Comparison of ENCODE assay signal across 18 cellular contexts in genomic region chr11:121566279-121567168, GRCh38.
DNase-seq lines count a peak whose midpoint lies in the region; ATAC-seq, FAIRE-seq and TF ChIP-seq lines count a peak whose summit lies in the region.
"Had no signal": no experiment of that assay in that cellular context is flagged by ENCODE, and none has a peak within 500 bp of the region (broad histone marks: within the 10 kb centered on the region; RNA-seq: fewer than 3 reads in every experiment).

No MANE protein-coding gene starts in this region.

- no TSS peak for BruUV-seq in GM12878 (replicated peaks; lab: Mats Ljungman, UMichigan)

- H3K27ac Mint-ChIP-seq in activated CD4-positive, alpha-beta T cell treated with anti-CD3 and anti-CD28 coated beads, Interleukin-2, amount 10 ng/mL, durations not matched to agents 7 days and 5 days = peak overlapping the region; percentile 38
- peak overlapping the region; percentile 71 for H3K27ac Mint-ChIP-seq in nephron progenitor cell
- H3K27ac Mint-ChIP-seq: activated B cell treated with CpG ODN at 0.5 μM for 24 hours had no signal

- WGBS in GM12878 (ENCODE audit: insufficient coverage, insufficient replicate concordance, low lambda C conversion rate, missing lambda C conversion rate) = 97% methylated on average over 9 of the region's 9 CpGs

- H3K36me3 ChIP-seq in GM12878 (ENCODE audit: control insufficient read depth in 2 of 2, insufficient read depth in 2 of 2, low read length in 1 of 2) (peaks cover 18 to 40% of the 10 kb centered on the region in 2 experiments), uterus (no peaks in the 10 kb centered on the region)

- TF ChIP-seq RAD21 in GM12878 (IDR thresholded peaks at IDR 0.05; ENCODE audit: insufficient read depth, low read depth, low read length) = no peak

- FAIRE-seq in GM12878 (lab: Jason Lieb, UNC) = no peak
- FAIRE-seq: endometrium, frontal cortex, HTR-8/SVneo had no signal

- no peak overlapping the region for H3K9ac ChIP-seq in GM12878 (ENCODE audit: control insufficient read depth, insufficient read depth, low read length)

- RAD21 ChIA-PET in GM12878 (lab: Charles Lee; ENCODE audit: unreplicated experiment) = interaction anchor here (0.6 to 0.9 kb wide), 3 partner anchors 11 to 110 kb away, joined by 3 read pairs; no protein-coding TSS in a partner anchor

- H3K27me3 Mint-ChIP-seq in activated CD4-positive, alpha-beta T cell treated with anti-CD3 and anti-CD28 coated beads, Interleukin-2, amount 10 ng/mL, durations not matched to agents 7 days and 5 days = no peaks in the 10 kb centered on the region
- H3K27me3 Mint-ChIP-seq in nephron progenitor cell (ENCODE audit: low read depth, poor library complexity) = peaks cover 4% of the 10 kb centered on the region
- H3K27me3 Mint-ChIP-seq: central memory CD8-positive, alpha-beta T cell had no signal

- no peak for ATAC-seq in GM12878

- TF ChIP-seq EP300 in GM12878 (IDR thresholded peaks at IDR 0.05; ENCODE audit: borderline replicate concordance in 1 of 2, control insufficient read depth in 1 of 2, low read depth in 2 of 2, low read length in 2 of 2) = no peak

- TF ChIP-seq POLR2A in GM12878 (IDR thresholded peaks at IDR 0.05; ENCODE audit: low read depth, low read length) = no peak
- no peak for TF ChIP-seq POLR2A in uterus (IDR thresholded peaks at IDR 0.05)

- H3K4me1 ChIP-seq in GM12878 (ENCODE audit: control insufficient read depth, insufficient read depth, low read length) (peaks cover 28% of the 10 kb centered on the region), uterus (no peaks in the 10 kb centered on the region)

- H3K36me3 Mint-ChIP-seq in activated CD4-positive, alpha-beta T cell treated with anti-CD3 and anti-CD28 coated beads, Interleukin-2, amount 10 ng/mL, durations not matched to agents 7 days and 5 days (ENCODE audit: low read depth) = peaks cover 72% of the 10 kb centered on the region
- peaks cover 51% of the 10 kb centered on the region for H3K36me3 Mint-ChIP-seq in nephron progenitor cell (ENCODE audit: low read depth)

- H3K27ac ChIP-seq in GM12878 (ENCODE audit: control insufficient read depth, insufficient read depth) = peak overlapping the region; percentile 64
- H3K27ac ChIP-seq in uterus = no peak overlapping the region
- H3K27ac ChIP-seq: thoracic aorta had no signal

- SMC1A ChIA-PET in GM12878 (lab: Charles Lee; ENCODE audit: uncharacterized antibody, unreplicated experiment) = interaction anchor here (0.5 to 3.3 kb wide), 13 partner anchors 9 to 116 kb away, joined by 3 to 16 read pairs (median 5); partner anchors contain the start of gene SORL1-AS1

- no peaks in the 10 kb centered on the region; the same call in 2 of the 3 replicates for H3K9me3 ChIP-seq in GM12878 (replicated peaks; ENCODE audit: control insufficient read depth, insufficient read depth, low read length)
- H3K9me3 ChIP-seq in uterus = no peaks in the 10 kb centered on the region
- H3K9me3 ChIP-seq: thoracic aorta had no signal

- H3K4me1 Mint-ChIP-seq in activated CD4-positive, alpha-beta T cell treated with anti-CD3 and anti-CD28 coated beads, Interleukin-2, amount 10 ng/mL, durations not matched to agents 7 days and 5 days = peaks cover 2% of the 10 kb centered on the region
- H3K4me1 Mint-ChIP-seq in nephron progenitor cell = peaks cover 27% of the 10 kb centered on the region

- peak overlapping the region; percentile 46 for H3K4me2 ChIP-seq in GM12878 (ENCODE audit: control insufficient read depth, insufficient read depth)

- in situ Hi-C loops in KBM-7 (cut with MboI; ENCODE audit: low pct_unique_long_range_greater_than_20kb, low sequenced_read_pairs) = no loop called here
- in situ Hi-C loops in GM12878 (cut with MboI) = no loop called here

- H3K27me3 ChIP-seq in GM12878 (replicated peaks in 1 of 2; ENCODE audit: control insufficient read depth in 2 of 2, insufficient read depth in 2 of 2, low read length in 1 of 2) (no peaks in the 10 kb centered on the region), uterus (no peaks in the 10 kb centered on the region)

- no peak overlapping the region for H2AFZ ChIP-seq in GM12878 (ENCODE audit: control insufficient read depth, low read depth, low read length)

- intact Hi-C loops in GM12878 (cut with micrococcal nuclease; ENCODE audit: unreplicated experiment) (no loop called here), uterus (cut with DNase I; ENCODE audit: low total_unique reads) (no loop called here)

- POLR2A ChIA-PET in activated CD4-positive, alpha-beta T cell treated with anti-CD3 and anti-CD28 coated beads, Interleukin-2, amount 10 ng/mL, durations not matched to agents 7 days and 5 days (lab: Charles Lee) = interaction anchor here (0.6 kb wide), 1 partner anchor 40 kb away, joined by 3 read pairs; no protein-coding TSS in a partner anchor
- POLR2A ChIA-PET in GM12878 (lab: Charles Lee) = interaction anchor here (0.9 to 1.8 kb wide), 4 partner anchors 9 to 26 kb away, joined by 3 to 8 read pairs (median 4); no protein-coding TSS in a partner anchor

- no peak overlapping the region for H3K4me3 Mint-ChIP-seq in activated CD4-positive, alpha-beta T cell treated with anti-CD3 and anti-CD28 coated beads, Interleukin-2, amount 10 ng/mL, durations not matched to agents 7 days and 5 days
- H3K4me3 Mint-ChIP-seq in nephron progenitor cell = no peak overlapping the region
- H3K4me3 Mint-ChIP-seq: activated B cell treated with CpG ODN at 0.5 μM for 24 hours; central memory CD8-positive, alpha-beta T cell; neural crest cell had no signal

- H4K20me1 ChIP-seq in GM12878 (ENCODE audit: control insufficient read depth, insufficient read depth) = no peaks in the 10 kb centered on the region

- TF ChIP-seq CTCF in GM12878 (IDR thresholded peaks at IDR 0.05 in 2 of 3, conservative IDR thresholded peaks at IDR 0.05 in 1 of 3; ENCODE audit: control insufficient read depth in 2 of 3, extremely low read depth in 1 of 3, insufficient read depth in 1 of 3, low read depth in 3 of 3, low read length in 3 of 3) (no peak), nephron progenitor cell (IDR thresholded peaks at IDR 0.05) (no peak), uterus (IDR thresholded peaks at IDR 0.05) (no peak)

- H3K79me2 ChIP-seq in GM12878 (ENCODE audit: control insufficient read depth, insufficient read depth, low read length) = peaks cover 22% of the 10 kb centered on the region

- no peaks in the 10 kb centered on the region for H3K9me3 Mint-ChIP-seq in activated CD4-positive, alpha-beta T cell treated with anti-CD3 and anti-CD28 coated beads, Interleukin-2, amount 10 ng/mL, durations not matched to agents 7 days and 5 days
- H3K9me3 Mint-ChIP-seq in nephron progenitor cell = no peaks in the 10 kb centered on the region
- H3K9me3 Mint-ChIP-seq: activated B cell treated with CpG ODN at 0.5 μM for 24 hours; central memory CD8-positive, alpha-beta T cell; neural crest cell had no signal

- CTCF ChIA-PET in activated CD4-positive, alpha-beta T cell treated with anti-CD3 and anti-CD28 coated beads, Interleukin-2, amount 10 ng/mL, durations not matched to agents 7 days and 5 days (lab: Charles Lee) = interaction anchor here (0.8 to 1.8 kb wide), 3 partner anchors 10 to 19 kb away, joined by 3 to 4 read pairs (median 3); no protein-coding TSS in a partner anchor
- CTCF ChIA-PET in GM12878 (lab: Yijun Ruan, JAX) = interaction anchor here (0.6 to 1.7 kb wide), 11 partner anchors 9 to 247 kb away, joined by 3 to 10 read pairs (median 4); no protein-coding TSS in a partner anchor

- DNase-seq in activated CD4-positive, alpha-beta T cell treated with anti-CD3 and anti-CD28 coated beads, Interleukin-2, amount 10 ng/mL, durations not matched to agents 7 days and 5 days = no peak
- no peak for DNase-seq in activated CD4-positive, alpha-beta T cell treated with anti-CD3 and anti-CD28 coated beads for 48 hours
- DNase-seq in KBM-7 (peak; percentile 18), GM12878 (ENCODE audit: low read depth, low spot score) (no peak), nephron progenitor cell (no peak), uterus (no peak), ureter (ENCODE audit: low spot score) (no peak), DMS53 (lab: John Stamatoyannopoulos, UW) (no peak)
- DNase-seq: 8988T, activated B cell treated with CpG ODN at 0.5 μM for 24 hours, NCI-H2029 treated with DMSO at 0.1 percent for 48 hours, NCI-H774 had no signal

- H3K4me3 ChIP-seq in GM12878 = no peak overlapping the region
- H3K4me3 ChIP-seq in uterus = no peak overlapping the region
- H3K4me3 ChIP-seq: thoracic aorta had no signal

TF ChIP-seq in GM12878, 131 proteins besides CTCF, POLR2A, EP300 and RAD21:
- TF ChIP-seq E2F8 (IDR thresholded peaks at IDR 0.05; ENCODE audit: low read depth, partially characterized antibody) = no peak
- TF ChIP-seq DPF2 (IDR thresholded peaks at IDR 0.05) = no peak
- TF ChIP-seq BCL11A (IDR thresholded peaks at IDR 0.05; ENCODE audit: low read depth, low read length) = no peak
- TF ChIP-seq HDAC2 (IDR thresholded peaks at IDR 0.05) = no peak
- TF ChIP-seq CHD4 (IDR thresholded peaks at IDR 0.05) = no peak
- no peak for TF ChIP-seq GABPA (IDR thresholded peaks at IDR 0.05; ENCODE audit: low read depth)
- TF ChIP-seq NRF1 (conservative IDR thresholded peaks at IDR 0.05; ENCODE audit: low read depth, low read length) = no peak
- TF ChIP-seq ATF7 (IDR thresholded peaks at IDR 0.05; ENCODE audit: low read depth) = no peak
- TF ChIP-seq TBL1XR1 (IDR thresholded peaks at IDR 0.05; ENCODE audit: low read depth, low read length) = no peak
- no peak for TF ChIP-seq MEF2A (IDR thresholded peaks at IDR 0.05; ENCODE audit: insufficient read depth, low read depth, low read length)
